ENCODE assay signal across 11 cellular contexts in genomic region chr12:27064397-27065342, GRCh38. TPM values are rescaled to one million over a fixed set of nuclear protein-coding genes. Genes with fewer than 3 reads are reported as not detected.
DNase-seq lines count a peak whose midpoint lies in the region; ATAC-seq and TF ChIP-seq lines count a peak whose summit lies in the region.
"Had no signal": no experiment of that assay in that cellular context is flagged by ENCODE, and none has a peak within 500 bp of the region (broad histone marks: within the 10 kb centered on the region; RNA-seq: fewer than 3 reads in every experiment).

No MANE protein-coding gene starts in this region.

- H3K79me2 ChIP-seq in osteoblast (ENCODE audit: insufficient read depth, low read length): no peaks in the 10 kb centered on the region

- H3K4me3 Mint-ChIP-seq in activated T-helper 1 cell treated with anti-CD3 and anti-CD28 coated beads, Interleukin-12 subunit alpha, Interleukin-12 subunit beta, Interleukin-2, Interleukin-4 antibody, amounts not matched to agents 30 ng/mL and 10 ng/mL and 1 ng/mL, durations not matched to agents 14 hours and 24 hours and 36 hours: no peak overlapping the region

- H3K36me3 Mint-ChIP-seq in activated T-helper 1 cell treated with anti-CD3 and anti-CD28 coated beads, Interleukin-12 subunit alpha, Interleukin-12 subunit beta, Interleukin-2, Interleukin-4 antibody, amounts not matched to agents 30 ng/mL and 10 ng/mL and 1 ng/mL, durations not matched to agents 14 hours and 24 hours and 36 hours (ENCODE audit: low read depth): peaks cover 4% of the 10 kb centered on the region

- DNase-seq in dermis blood vessel endothelial cell (peak; percentile 38), NCI-H1930 (lab: John Stamatoyannopoulos, UW) (no peak), NCI-H2081 treated with DMSO at 0.1 percent for 48 hours (lab: John Stamatoyannopoulos, UW) (no peak), osteoblast (ENCODE audit: insufficient read length, low spot score, missing footprints) (no peak)
- no peak for DNase-seq in activated T-helper 1 cell treated with anti-CD3 and anti-CD28 coated beads, Interleukin-12 subunit alpha, Interleukin-12 subunit beta, Interleukin-2, Interleukin-4 antibody, amounts not matched to agents 30 ng/mL and 10 ng/mL and 1 ng/mL, durations not matched to agents 14 hours and 24 hours and 36 hours (ENCODE audit: low spot score)
- DNase-seq: activated naive CD4-positive, alpha-beta T cell treated with anti-CD3 and anti-CD28 coated beads, Interleukin-2, amount 50 U/mL, for 16 hours had no signal

- no peak overlapping the region for H3K4me3 ChIP-seq in osteoblast (ENCODE audit: insufficient read depth, low read length)
- H3K4me3 ChIP-seq: prostate gland had no signal

- TF ChIP-seq CTCF in osteoblast (IDR thresholded peaks at IDR 0.05; ENCODE audit: extremely low read depth, low read depth, low read length): no peak

- no peaks in the 10 kb centered on the region for H3K4me1 ChIP-seq in osteoblast (ENCODE audit: insufficient read depth, low read length)
- H3K4me1 ChIP-seq: prostate gland had no signal

- peaks cover 2% of the 10 kb centered on the region for H3K27me3 Mint-ChIP-seq in activated T-helper 1 cell treated with anti-CD3 and anti-CD28 coated beads, Interleukin-12 subunit alpha, Interleukin-12 subunit beta, Interleukin-2, Interleukin-4 antibody, amounts not matched to agents 30 ng/mL and 10 ng/mL and 1 ng/mL, durations not matched to agents 14 hours and 24 hours and 36 hours (ENCODE audit: insufficient read depth)

- H4K20me1 ChIP-seq in osteoblast (ENCODE audit: insufficient read depth, low read length): no peaks in the 10 kb centered on the region

- no peak overlapping the region for H3K27ac ChIP-seq in osteoblast (ENCODE audit: low read depth, low read length)
- H3K27ac ChIP-seq: prostate gland had no signal

- H3K4me2 ChIP-seq in osteoblast (ENCODE audit: insufficient read depth, low read length): no peak overlapping the region

- no peaks in the 10 kb centered on the region for H3K36me3 ChIP-seq in osteoblast (ENCODE audit: insufficient read depth, low read length)
- H3K36me3 ChIP-seq: prostate gland had no signal

- H3K27me3 ChIP-seq in osteoblast (ENCODE audit: insufficient read depth, low read length): no peaks in the 10 kb centered on the region

- intact Hi-C loops in activated T-helper 1 cell treated with anti-CD3 and anti-CD28 coated beads, Interleukin-12 subunit alpha, Interleukin-12 subunit beta, Interleukin-2, Interleukin-4 antibody, amounts not matched to agents 30 ng/mL and 10 ng/mL and 1 ng/mL, durations not matched to agents 14 hours and 24 hours and 36 hours (cut with micrococcal nuclease): no loop called here

- H3K4me1 Mint-ChIP-seq in activated T-helper 1 cell treated with anti-CD3 and anti-CD28 coated beads, Interleukin-12 subunit alpha, Interleukin-12 subunit beta, Interleukin-2, Interleukin-4 antibody, amounts not matched to agents 30 ng/mL and 10 ng/mL and 1 ng/mL, durations not matched to agents 14 hours and 24 hours and 36 hours (ENCODE audit: low read depth): no peaks in the 10 kb centered on the region

- peak; percentile 94 for ATAC-seq in GM18511 (IDR thresholded peaks at IDR 0.05; ENCODE audit: unreplicated experiment)
- ATAC-seq in GM21717 (IDR thresholded peaks at IDR 0.05; ENCODE audit: unreplicated experiment): peak; percentile 92
- ATAC-seq in HG03378 (IDR thresholded peaks at IDR 0.05; ENCODE audit: unreplicated experiment): peak; percentile 86
- ATAC-seq: HCT116 had no signal

- no peak overlapping the region for H2AFZ ChIP-seq in osteoblast (ENCODE audit: low read length)

- no peaks in the 10 kb centered on the region for H3K9me3 ChIP-seq in osteoblast (ENCODE audit: low read depth, low read length)
- H3K9me3 ChIP-seq: prostate gland had no signal

- H3K9me3 Mint-ChIP-seq in activated T-helper 1 cell treated with anti-CD3 and anti-CD28 coated beads, Interleukin-12 subunit alpha, Interleukin-12 subunit beta, Interleukin-2, Interleukin-4 antibody, amounts not matched to agents 30 ng/mL and 10 ng/mL and 1 ng/mL, durations not matched to agents 14 hours and 24 hours and 36 hours: no peaks in the 10 kb centered on the region

- H3K27ac Mint-ChIP-seq in activated T-helper 1 cell treated with anti-CD3 and anti-CD28 coated beads, Interleukin-12 subunit alpha, Interleukin-12 subunit beta, Interleukin-2, Interleukin-4 antibody, amounts not matched to agents 30 ng/mL and 10 ng/mL and 1 ng/mL, durations not matched to agents 14 hours and 24 hours and 36 hours: no peak overlapping the region

RNA-seq across cellular contexts. Expression of gene C12orf71, which starts 17.7 kb away (rescaled TPM):
- total RNA-seq in dermis blood vessel endothelial cell: not detected in 2 replicates
- not detected in 2 replicates for total RNA-seq in activated T-helper 1 cell treated with anti-CD3 and anti-CD28 coated beads, Interleukin-12 subunit alpha, Interleukin-12 subunit beta, Interleukin-2, Interleukin-4 antibody, amounts not matched to agents 30 ng/mL and 10 ng/mL and 1 ng/mL, durations not matched to agents 14 hours and 24 hours and 36 hours
- not detected in 2 replicates for total RNA-seq in osteoblast
- total RNA-seq: prostate gland had no signal

RNA-seq across cellular contexts. Expression of gene MED21, which starts 42.3 kb away (rescaled TPM):
- total RNA-seq in dermis blood vessel endothelial cell (53.1 and 57.6 TPM in 2 replicates), osteoblast (63.0 and 77.2 TPM in 2 replicates)
- total RNA-seq in activated T-helper 1 cell treated with anti-CD3 and anti-CD28 coated beads, Interleukin-12 subunit alpha, Interleukin-12 subunit beta, Interleukin-2, Interleukin-4 antibody, amounts not matched to agents 30 ng/mL and 10 ng/mL and 1 ng/mL, durations not matched to agents 14 hours and 24 hours and 36 hours: 28.9 and 34.1 TPM in 2 replicates

RNA-seq across cellular contexts. Expression of gene TM7SF3, which starts 50.5 kb away (rescaled TPM):
- total RNA-seq in dermis blood vessel endothelial cell: 80.0 and 109 TPM in 2 replicates
- 43.5 and 47.0 TPM in 2 replicates for total RNA-seq in activated T-helper 1 cell treated with anti-CD3 and anti-CD28 coated beads, Interleukin-12 subunit alpha, Interleukin-12 subunit beta, Interleukin-2, Interleukin-4 antibody, amounts not matched to agents 30 ng/mL and 10 ng/mL and 1 ng/mL, durations not matched to agents 14 hours and 24 hours and 36 hours
- 68.0 and 87.2 TPM in 2 replicates for total RNA-seq in osteoblast
